Comparison of ENCODE assay signal across 8 cellular contexts in the genomic region with DNA sequence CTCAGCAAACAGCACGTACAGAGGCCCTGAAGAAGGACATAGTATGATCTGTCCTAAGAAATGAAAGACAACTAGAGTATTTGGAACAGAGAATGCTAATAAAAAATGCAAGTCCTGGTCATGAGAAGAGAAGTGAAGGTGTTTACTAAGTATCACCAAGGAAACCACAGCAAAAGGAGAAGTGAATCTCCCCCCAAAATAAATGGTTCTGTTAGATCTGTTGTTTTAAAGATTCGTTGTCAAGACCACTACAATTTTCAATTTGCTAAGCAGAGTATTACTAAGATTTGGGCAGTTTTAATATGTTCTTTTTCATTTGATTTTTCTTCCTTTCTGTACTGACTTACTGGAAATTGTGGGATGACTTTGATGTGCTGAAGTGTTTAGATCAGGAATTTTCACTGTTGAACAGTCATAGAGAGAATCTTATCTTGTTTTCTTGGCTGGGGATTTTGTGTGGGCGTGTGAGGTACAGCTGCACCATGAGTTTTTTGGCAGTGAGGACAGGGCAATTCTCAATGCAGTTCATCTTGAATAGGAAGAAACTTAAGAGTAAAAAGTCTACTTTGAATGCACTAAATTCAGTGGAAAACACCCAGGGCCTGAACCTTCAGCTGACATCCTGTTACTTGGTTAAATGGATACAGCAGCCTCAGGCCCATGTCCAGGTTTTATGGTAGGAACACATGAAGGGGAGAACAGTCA.
A peak's percentile ranks its signal among the peaks of the same experiment; 100 is the strongest.
DNase-seq lines count a peak whose midpoint lies in the region; ATAC-seq, FAIRE-seq and TF ChIP-seq lines count a peak whose summit lies in the region.

No MANE protein-coding gene starts in this region.

- CTCF ChIA-PET in activated B cell treated with CpG ODN at 0.5 μM for 24 hours (lab: Charles Lee), result interaction anchor here (1.2 to 2.4 kb wide), 2 partner anchors 9 to 131 kb away, joined by 6 to 7 read pairs; no protein-coding TSS in a partner anchor

- no peaks in the 10 kb centered on the region for H3K27me3 Mint-ChIP-seq in activated B cell treated with CpG ODN at 0.5 μM for 24 hours

- peaks cover 39% of the 10 kb centered on the region for H3K36me3 Mint-ChIP-seq in activated B cell treated with CpG ODN at 0.5 μM for 24 hours (ENCODE audit: low read depth)

- no peaks in the 10 kb centered on the region for H3K4me1 ChIP-seq in DND-41 (ENCODE audit: insufficient read depth, low read length)

- no peak for FAIRE-seq in HTR-8/SVneo (lab: Jason Lieb, UNC)

- peak; percentile 31; the same call in 2 of the 3 replicates for ATAC-seq in DND-41 (ENCODE audit: insufficient read depth, low read depth)
- ATAC-seq in GM19324 (IDR thresholded peaks at IDR 0.05; ENCODE audit: low FRiP score, unreplicated experiment), result peak; percentile 94
- peak; percentile 94 for ATAC-seq in HG03159 (IDR thresholded peaks at IDR 0.05; ENCODE audit: unreplicated experiment)
- peak; percentile 80 for ATAC-seq in activated B cell treated with CpG ODN at 0.5 μM for 24 hours (ENCODE audit: low read depth)

- H3K27me3 ChIP-seq in DND-41 (ENCODE audit: insufficient read depth, low read length, poor library complexity), result no peaks in the 10 kb centered on the region

- peaks cover 17% of the 10 kb centered on the region for H3K4me1 Mint-ChIP-seq in activated B cell treated with CpG ODN at 0.5 μM for 24 hours

- DNase-seq in DND-41 (no peak), activated B cell treated with CpG ODN at 0.5 μM for 24 hours (peak; percentile 26), islet precursor cell (peak; percentile 63), NCI-H1048 (lab: John Stamatoyannopoulos, UW) (no peak), HTR-8/SVneo (ENCODE audit: insufficient read length, low spot score) (no peak), NCI-H146 treated with DMSO at 0.1 percent for 48 hours (lab: John Stamatoyannopoulos, UW; ENCODE audit: unreplicated experiment) (no peak)

- H3K9ac ChIP-seq in DND-41 (ENCODE audit: low read depth, low read length), result no peak overlapping the region

- no peak overlapping the region for H3K4me2 ChIP-seq in DND-41 (ENCODE audit: insufficient read depth, low read length)

- H4K20me1 ChIP-seq in DND-41 (ENCODE audit: insufficient read depth, low read length), result no peaks in the 10 kb centered on the region; the same call in 1 of the 2 replicates

- peaks cover 11% of the 10 kb centered on the region for H3K9me3 Mint-ChIP-seq in activated B cell treated with CpG ODN at 0.5 μM for 24 hours

- TF ChIP-seq CTCF in DND-41 (IDR thresholded peaks at IDR 0.05; ENCODE audit: borderline replicate concordance, extremely low read depth, low read length, poor library complexity, severe bottlenecking) (no peak), activated B cell treated with CpG ODN at 0.5 μM for 24 hours (IDR thresholded peaks at IDR 0.05) (no peak)

- H3K4me3 Mint-ChIP-seq in activated B cell treated with CpG ODN at 0.5 μM for 24 hours, result no peak overlapping the region

- no peak overlapping the region for H3K27ac Mint-ChIP-seq in activated B cell treated with CpG ODN at 0.5 μM for 24 hours

- H3K4me3 ChIP-seq in DND-41 (ENCODE audit: low read depth in 1 of 2, low read length in 2 of 2), result no peak overlapping the region

- POLR2A ChIA-PET in activated B cell treated with CpG ODN at 0.5 μM for 24 hours (lab: Charles Lee), result interaction anchor here (0.6 to 4.0 kb wide), 9 partner anchors 14 to 246 kb away, joined by 3 to 57 read pairs (median 3); partner anchors contain the start of gene STIM2

- intact Hi-C loops in activated B cell treated with CpG ODN at 0.5 μM for 24 hours (cut with micrococcal nuclease), result loop anchor here (1.0 to 10.0 kb wide), 10 partner anchors 41 to 1130 kb away; partner anchors contain the start of genes SEL1L3 and SMIM20

- no peaks in the 10 kb centered on the region; the same call in none of the 2 replicates for H3K36me3 ChIP-seq in DND-41 (ENCODE audit: insufficient read depth, low read length)

- no peak overlapping the region for H2AFZ ChIP-seq in DND-41 (ENCODE audit: low read depth, low read length)

- no peak overlapping the region for H3K27ac ChIP-seq in DND-41 (ENCODE audit: low read length)

- no peaks in the 10 kb centered on the region for H3K79me2 ChIP-seq in DND-41 (ENCODE audit: insufficient read depth, low read length)

- H3K9me3 ChIP-seq in DND-41 (ENCODE audit: insufficient read depth, low read length, severe bottlenecking), result no peaks in the 10 kb centered on the region

Comparison
In these comparisons a context has a peak if more than half of its experiments do, and no peak if none do; other contexts are left out.
1. ATAC-seq: peak in every context shown above with its lines; median percentile 94 in GM19324; 94 in HG03159; 80 in activated B cell treated with CpG ODN at 0.5 μM for 24 hours; 31 in DND-41.
2. DNase-seq: peak in activated B cell treated with CpG ODN at 0.5 μM for 24 hours (single experiment) and islet precursor cell (single experiment); none in DND-41 (single experiment), NCI-H1048 (single experiment), HTR-8/SVneo (single experiment) and NCI-H146 treated with DMSO at 0.1 percent for 48 hours (single experiment).